Comparison of ENCODE assay signal across 10 cellular contexts in genomic region chr3:53243165-53243564, GRCh38. TPM values are rescaled to one million over a fixed set of nuclear protein-coding genes. Genes with fewer than 3 reads are reported as not detected.
DNase-seq lines count a peak whose midpoint lies in the region; ATAC-seq and TF ChIP-seq lines count a peak whose summit lies in the region.
"Had no signal": no experiment of that assay in that cellular context is flagged by ENCODE, and none has a peak within 500 bp of the region (broad histone marks: within the 10 kb centered on the region; RNA-seq: fewer than 3 reads in every experiment).

No MANE protein-coding gene starts in this region.

- peak; percentile 83 for DNase-seq in AG08395 (ENCODE audit: low spot score)
- no peak for DNase-seq in lung (ENCODE audit: low spot score)
- DNase-seq in NCI-H2081 (lab: John Stamatoyannopoulos, UW): no peak
- DNase-seq in natural killer cell treated with Interleukin-12 subunit alpha and Interleukin-12 subunit beta and Interleukin-15 and Interleukin-18, amount 100 ng/mL, for 72 hours (ENCODE audit: low spot score): no peak
- no peak for DNase-seq in cerebellar nuclear complex (lab: John Stamatoyannopoulos, UW)
- DNase-seq: natural killer cell, NCI-H748 treated with DMSO at 0.1 percent for 48 hours had no signal

- no peaks in the 10 kb centered on the region for H3K9me3 ChIP-seq in HUES48 (ENCODE audit: control insufficient read depth, insufficient read depth, low read length)
- no peaks in the 10 kb centered on the region for H3K9me3 ChIP-seq in ectodermal cell (ENCODE audit: control insufficient read depth, low read length)
- no peaks in the 10 kb centered on the region for H3K9me3 ChIP-seq in lung (ENCODE audit: control insufficient read depth in 2 of 2, insufficient read depth in 1 of 2, low read length in 1 of 2)

- no peak overlapping the region for H3K9ac ChIP-seq in HUES48 (ENCODE audit: low read depth, low read length)

- ATAC-seq in lung (ENCODE audit: insufficient read depth, low FRiP score) (no peak), HG02763 (IDR thresholded peaks at IDR 0.05; ENCODE audit: unreplicated experiment) (no peak)
- no peak for ATAC-seq in natural killer cell treated with Interleukin-12 subunit alpha and Interleukin-12 subunit beta and Interleukin-15 and Interleukin-18, amount 100 ng/mL, for 72 hours
- ATAC-seq: natural killer cell had no signal

- H3K4me3 ChIP-seq in HUES48 (ENCODE audit: low read depth, low read length) (no peak overlapping the region), ectodermal cell (ENCODE audit: insufficient read depth, low read depth, low read length) (no peak overlapping the region), lung (no peak overlapping the region)

- H3K4me1 ChIP-seq in HUES48 (ENCODE audit: control insufficient read depth, insufficient read depth, low read length): peaks cover 22% of the 10 kb centered on the region
- peaks cover 10% of the 10 kb centered on the region for H3K4me1 ChIP-seq in ectodermal cell (ENCODE audit: control insufficient read depth, insufficient read depth, low read length)
- peaks cover 3 to 28% of the 10 kb centered on the region in 2 donors for H3K4me1 ChIP-seq in lung (ENCODE audit: control insufficient read depth in 2 of 2, insufficient read depth in 2 of 2, low read length in 2 of 2)

- WGBS in ectodermal cell, 2 experiments: 66 to 68% methylated on average over 14 of the region's 14 CpGs
- 54 to 59% methylated on average over 14 of the region's 14 CpGs for WGBS in lung, 2 donors

- H3K36me3 ChIP-seq in HUES48 (ENCODE audit: control insufficient read depth, insufficient read depth, low read length) (peaks cover 68% of the 10 kb centered on the region), ectodermal cell (ENCODE audit: control insufficient read depth, insufficient read depth, low read length) (peaks cover 18% of the 10 kb centered on the region), lung (ENCODE audit: control insufficient read depth in 2 of 2, insufficient read depth in 2 of 2, low read length in 2 of 2) (peaks cover 6 to 30% of the 10 kb centered on the region in 2 donors)

- H3K27ac Mint-ChIP-seq in natural killer cell treated with Interleukin-12 subunit alpha and Interleukin-12 subunit beta and Interleukin-15 and Interleukin-18, amount 100 ng/mL, for 72 hours: peak overlapping the region in 1 of 2 donors; percentile 48

- H3K4me3 Mint-ChIP-seq in natural killer cell treated with Interleukin-12 subunit alpha and Interleukin-12 subunit beta and Interleukin-15 and Interleukin-18, amount 100 ng/mL, for 72 hours: no peak overlapping the region

- TF ChIP-seq CTCF in lung (IDR thresholded peaks at IDR 0.05; ENCODE audit: control extremely low read depth, extremely low read depth): no peak

- no peaks in the 10 kb centered on the region for H3K9me3 Mint-ChIP-seq in natural killer cell treated with Interleukin-12 subunit alpha and Interleukin-12 subunit beta and Interleukin-15 and Interleukin-18, amount 100 ng/mL, for 72 hours
- H3K9me3 Mint-ChIP-seq: natural killer cell had no signal

- H3K27ac ChIP-seq in HUES48 (ENCODE audit: low read depth, low read length): peak overlapping the region; percentile 51
- H3K27ac ChIP-seq in ectodermal cell (ENCODE audit: insufficient read depth, low read depth, low read length, poor library complexity, severe bottlenecking): peak overlapping the region; percentile 16
- peak overlapping the region; percentile 34 to 86 for H3K27ac ChIP-seq in lung (ENCODE audit: low read depth in 1 of 2, low read length in 1 of 2)

- H3K27me3 ChIP-seq in HUES48 (ENCODE audit: control insufficient read depth, insufficient read depth, low read length): no peaks in the 10 kb centered on the region
- no peaks in the 10 kb centered on the region for H3K27me3 ChIP-seq in ectodermal cell (ENCODE audit: control insufficient read depth, insufficient read depth, low read length, poor library complexity, severe bottlenecking)
- no peaks in the 10 kb centered on the region for H3K27me3 ChIP-seq in lung (ENCODE audit: control insufficient read depth, insufficient read depth)

- no peaks in the 10 kb centered on the region for H3K36me3 Mint-ChIP-seq in natural killer cell treated with Interleukin-12 subunit alpha and Interleukin-12 subunit beta and Interleukin-15 and Interleukin-18, amount 100 ng/mL, for 72 hours
- H3K36me3 Mint-ChIP-seq: natural killer cell had no signal

- peaks cover 11 to 17% of the 10 kb centered on the region in 2 donors for H3K4me1 Mint-ChIP-seq in natural killer cell treated with Interleukin-12 subunit alpha and Interleukin-12 subunit beta and Interleukin-15 and Interleukin-18, amount 100 ng/mL, for 72 hours (ENCODE audit: low read depth in 2 of 2)

- H3K27me3 Mint-ChIP-seq in natural killer cell treated with Interleukin-12 subunit alpha and Interleukin-12 subunit beta and Interleukin-15 and Interleukin-18, amount 100 ng/mL, for 72 hours: no peaks in the 10 kb centered on the region

RNA-seq across cellular contexts. Expression of gene TKT, which starts 12.7 kb away (rescaled TPM):
- polyA plus RNA-seq in ectodermal cell (2013, experiment 1 of 4): 481 TPM
- 454 TPM for polyA plus RNA-seq in ectodermal cell (2013, experiment 2 of 4)
- polyA plus RNA-seq in ectodermal cell (2013, experiment 3 of 4): 411 TPM
- polyA plus RNA-seq in ectodermal cell (2013, experiment 4 of 4): 424 TPM
- total RNA-seq in lung: 100 to 1,000 TPM; 351 to 498 TPM
- 100 to 1,000 TPM; 456 TPM for polyA plus RNA-seq in lung
- 100 to 1,000 TPM; 171 to 339 TPM for total RNA-seq in natural killer cell treated with Interleukin-12 subunit alpha and Interleukin-12 subunit beta and Interleukin-15 and Interleukin-18, amount 100 ng/mL, for 72 hours
